ENCODE assay signal across 22 cellular contexts in genomic region chr2:226892729-226893128, GRCh38. TPM values are rescaled to one million over a fixed set of nuclear protein-coding genes. Genes with fewer than 3 reads are reported as not detected.
DNase-seq lines count a peak whose midpoint lies in the region; ATAC-seq and TF ChIP-seq lines count a peak whose summit lies in the region.
"Had no signal": no experiment of that assay in that cellular context is flagged by ENCODE, and none has a peak within 500 bp of the region (broad histone marks: within the 10 kb centered on the region; RNA-seq: fewer than 3 reads in every experiment).

No MANE protein-coding gene starts in this region.

- CTCF ChIA-PET in MCF 10A (lab: Yijun Ruan, JAX), result interaction anchor here (0.8 kb wide), 1 partner anchor 11 kb away, joined by 3 read pairs; no protein-coding TSS in a partner anchor

- peak; percentile 22 for ATAC-seq in aorta (ENCODE audit: low FRiP score)
- ATAC-seq in GM21529 (IDR thresholded peaks at IDR 0.05; ENCODE audit: unreplicated experiment), result no peak

- H3K36me3 Mint-ChIP-seq in MCF 10A (ENCODE audit: insufficient read depth, unreplicated experiment), result peaks cover 20% of the 10 kb centered on the region

- no peak for TF ChIP-seq POLR2A in breast epithelium (IDR thresholded peaks at IDR 0.05)

- DNase-seq in MCF 10A (ENCODE audit: unreplicated experiment) (peak; percentile 53), breast epithelium (ENCODE audit: low spot score in 2 of 2) (no peak), brain microvascular endothelial cell (no peak), fibroblast of villous mesenchyme (ENCODE audit: low read depth) (peak; percentile 72), aorta (no peak), GF-D8 (lab: John Stamatoyannopoulos, UW) (no peak), cardiac septum (ENCODE audit: low spot score) (no peak)
- DNase-seq: 8988T; activated T-cell treated with anti-CD3 and anti-CD28 coated beads, Interleukin-2, amount 50 U/mL, for 24 hours; adrenal gland; GOT3; MM.1S; NCI-H2171 treated with DMSO at 0.1 percent for 48 hours; NCI-H748 treated with DMSO at 0.1 percent for 48 hours; nucleus accumbens; Right ventricle myocardium superior had no signal

- no peaks in the 10 kb centered on the region for H3K36me3 ChIP-seq in breast epithelium
- no peaks in the 10 kb centered on the region for H3K36me3 ChIP-seq in brain microvascular endothelial cell (replicated peaks)
- H3K36me3 ChIP-seq in aorta (ENCODE audit: control insufficient read depth in 1 of 2, insufficient read depth in 2 of 2, low read length in 1 of 2), result peaks cover 0 to 2% of the 10 kb centered on the region in 2 donors
- H3K36me3 ChIP-seq: adrenal gland, right atrium auricular region had no signal

- H3K4me1 Mint-ChIP-seq in MCF 10A (ENCODE audit: insufficient read depth, unreplicated experiment), result peaks cover 25% of the 10 kb centered on the region
- H3K4me1 Mint-ChIP-seq: central memory CD8-positive, alpha-beta T cell had no signal

- H3K9me3 Mint-ChIP-seq in MCF 10A (ENCODE audit: unreplicated experiment), result no peaks in the 10 kb centered on the region
- H3K9me3 Mint-ChIP-seq: activated T-cell treated with anti-CD3 and anti-CD28 coated beads, Interleukin-2, amount 50 U/mL, for 24 hours; central memory CD8-positive, alpha-beta T cell; type B pancreatic cell had no signal

- peak overlapping the region; percentile 23 for H3K4me3 Mint-ChIP-seq in MCF 10A (ENCODE audit: unreplicated experiment)
- H3K4me3 Mint-ChIP-seq: activated T-cell treated with anti-CD3 and anti-CD28 coated beads, Interleukin-2, amount 50 U/mL, for 24 hours; B cell; central memory CD8-positive, alpha-beta T cell; IgD-negative memory B cell; type B pancreatic cell had no signal

- in situ Hi-C loops in brain microvascular endothelial cell (cut with HindIII; ENCODE audit: low pct_ligation_motif_present, low sequenced_read_pairs), result no loop called here

- WGBS in aorta, 2 donors, result 74% methylated on average over 3 of the region's 3 CpGs

- intact Hi-C loops in MCF 10A (cut with micrococcal nuclease) (no loop called here), breast epithelium (cut with DNase I; ENCODE audit: low total_unique reads) (no loop called here), aorta (cut with DNase I) (no loop called here), cardiac septum (cut with DNase I) (no loop called here)

- TF ChIP-seq CTCF in MCF 10A (IDR thresholded peaks at IDR 0.05; ENCODE audit: unreplicated experiment) (no peak), breast epithelium (IDR thresholded peaks at IDR 0.05) (no peak), brain microvascular endothelial cell (IDR thresholded peaks at IDR 0.05; ENCODE audit: low read depth, low read length, missing control alignments) (no peak), fibroblast of villous mesenchyme (IDR thresholded peaks at IDR 0.05; ENCODE audit: insufficient read depth, low read depth, low read length) (no peak)

- H3K4me3 ChIP-seq in breast epithelium (no peak overlapping the region), brain microvascular endothelial cell (ENCODE audit: low read depth, low read length) (no peak overlapping the region), fibroblast of villous mesenchyme (ENCODE audit: low read depth, low read length) (no peak overlapping the region), aorta (ENCODE audit: low read length in 2 of 2) (no peak overlapping the region)
- H3K4me3 ChIP-seq: adrenal gland, right atrium auricular region had no signal

- H3K27ac ChIP-seq in breast epithelium (no peak overlapping the region), brain microvascular endothelial cell (peak overlapping the region; percentile 23), aorta (ENCODE audit: low read depth in 1 of 2, low read length in 2 of 2) (no peak overlapping the region)
- H3K27ac ChIP-seq: adrenal gland, right atrium auricular region had no signal

- H3K27ac Mint-ChIP-seq in MCF 10A (ENCODE audit: low read depth, unreplicated experiment), result peak overlapping the region; percentile 63
- H3K27ac Mint-ChIP-seq: activated T-cell treated with anti-CD3 and anti-CD28 coated beads, Interleukin-2, amount 50 U/mL, for 24 hours; B cell; IgD-negative memory B cell; type B pancreatic cell had no signal

- no TSS peak for BruUV-seq in MCF 10A (replicated peaks; lab: Mats Ljungman, UMichigan)

- no peaks in the 10 kb centered on the region for H3K4me1 ChIP-seq in breast epithelium
- no peaks in the 10 kb centered on the region for H3K4me1 ChIP-seq in aorta (ENCODE audit: control insufficient read depth in 1 of 2, insufficient read depth in 2 of 2, low read length in 2 of 2)
- H3K4me1 ChIP-seq: adrenal gland had no signal

- POLR2A ChIA-PET in MCF 10A (lab: Yijun Ruan, JAX), result interaction anchor here (1.0 to 4.9 kb wide), 4 partner anchors 8 to 57 kb away, joined by 3 to 51 read pairs (median 14); partner anchors contain the start of gene RHBDD1

- H3K9me3 ChIP-seq in breast epithelium (no peaks in the 10 kb centered on the region), aorta (ENCODE audit: control insufficient read depth, low read length) (no peaks in the 10 kb centered on the region)
- H3K9me3 ChIP-seq: adrenal gland, right atrium auricular region had no signal

- H3K27me3 Mint-ChIP-seq in MCF 10A (ENCODE audit: insufficient read depth, unreplicated experiment), result no peaks in the 10 kb centered on the region
- H3K27me3 Mint-ChIP-seq: activated T-cell treated with anti-CD3 and anti-CD28 coated beads, Interleukin-2, amount 50 U/mL, for 24 hours; B cell; central memory CD8-positive, alpha-beta T cell; IgD-negative memory B cell; type B pancreatic cell had no signal

- no peaks in the 10 kb centered on the region for H3K27me3 ChIP-seq in breast epithelium
- H3K27me3 ChIP-seq in brain microvascular endothelial cell (replicated peaks), result no peaks in the 10 kb centered on the region
- no peaks in the 10 kb centered on the region for H3K27me3 ChIP-seq in aorta (ENCODE audit: control insufficient read depth in 1 of 2, insufficient read depth in 2 of 2, low read length in 1 of 2)
- H3K27me3 ChIP-seq: adrenal gland, right atrium auricular region had no signal

RNA-seq across cellular contexts. Expression of gene RHBDD1, which starts 56.9 kb away (rescaled TPM):
- total RNA-seq in MCF 10A (2022), result 75.2 and 76.0 TPM in 2 replicates
- total RNA-seq in breast epithelium, result 10 to 100 TPM; 17.9 to 46.2 (median 20.0) TPM
- total RNA-seq in fibroblast of villous mesenchyme, result 18.7 and 38.9 TPM in 2 replicates
- total RNA-seq in aorta, result 10 to 100 TPM; 35.6 to 39.2 TPM
- polyA plus RNA-seq in aorta, result 1 to 10 TPM; 6.0 to 8.4 TPM
- 40.6 TPM for total RNA-seq in cardiac septum

Comparison
In these comparisons a context has a peak if more than half of its experiments do, and no peak if none do; other contexts are left out.
1. DNase-seq: peak in MCF 10A (single experiment) and fibroblast of villous mesenchyme (single experiment); none in breast epithelium (0 of 2), brain microvascular endothelial cell (single experiment), aorta (0 of 2), GF-D8 (single experiment) and cardiac septum (single experiment).